1 cellular context compared by ENCODE assay signal in genomic region chr4:109131559-109131958, GRCh38.
TF ChIP-seq lines count a peak whose summit lies in the region.

No MANE protein-coding gene starts in this region.

TF ChIP-seq in K562, 482 proteins besides CTCF, POLR2A, EP300 and RAD21 (continued from another document and continues in another):
- TF ChIP-seq SAFB2 (IDR thresholded peaks at IDR 0.05; ENCODE audit: borderline replicate concordance, low read depth, low read length, severe bottlenecking) (no peak), CBFA2T3 (IDR thresholded peaks at IDR 0.05) (peak; percentile 83), KDM1A (IDR thresholded peaks at IDR 0.05) (peak; percentile 25 to 65; a peak in 2 of 4 replicates), CEBPB (tag; IDR thresholded peaks at IDR 0.05) (no peak), ZNF551 (CRISPR knock-in tag; IDR thresholded peaks at IDR 0.05) (no peak), ZNF146 (CRISPR knock-in tag; IDR thresholded peaks at IDR 0.05; ENCODE audit: unreplicated experiment) (no peak), TBL1XR1 (IDR thresholded peaks at IDR 0.05; ENCODE audit: low read length in 2 of 2) (no peak), NFE2 (IDR thresholded peaks at IDR 0.05; ENCODE audit: low read depth) (no peak), TAF9B (IDR thresholded peaks at IDR 0.05; ENCODE audit: partially characterized antibody) (no peak), ARID1B (IDR thresholded peaks at IDR 0.05) (peak; percentile 87), NR0B1 (IDR thresholded peaks at IDR 0.05; ENCODE audit: partially characterized antibody) (no peak), E2F3 (CRISPR knock-in tag; IDR thresholded peaks at IDR 0.05) (no peak), CREB1 (IDR thresholded peaks at IDR 0.05) (0 out of 2 replicates have a peak, but pooled peaks have one; percentile 21), CREB1 (CRISPR knock-in tag; IDR thresholded peaks at IDR 0.05) (no peak), DMBX1 (CRISPR knock-in tag; IDR thresholded peaks at IDR 0.05; ENCODE audit: borderline replicate concordance) (no peak), SMAD3 (CRISPR knock-in tag; conservative IDR thresholded peaks at IDR 0.05) (no peak), NRF1 (conservative IDR thresholded peaks at IDR 0.05 in 1 of 2, IDR thresholded peaks at IDR 0.05 in 1 of 2) (peak; percentile 65 to 73), ELF4 (CRISPR knock-in tag; IDR thresholded peaks at IDR 0.05) (no peak), RFX1 (IDR thresholded peaks at IDR 0.05) (no peak), AFF4 (CRISPR knock-in tag; IDR thresholded peaks at IDR 0.05) (no peak), NFIX (CRISPR knock-in tag; IDR thresholded peaks at IDR 0.05; ENCODE audit: low read depth) (no peak), ZNF717 (CRISPR knock-in tag; IDR thresholded peaks at IDR 0.05) (no peak), POLR2G (IDR thresholded peaks at IDR 0.05; ENCODE audit: low read depth, low read length) (no peak), MBD2 (IDR thresholded peaks at IDR 0.05; ENCODE audit: borderline replicate concordance, low read depth) (no peak), ZNF12 (CRISPR knock-in tag; IDR thresholded peaks at IDR 0.05) (no peak), EGR1 (conservative IDR thresholded peaks at IDR 0.05) (no peak), CCNT2 (IDR thresholded peaks at IDR 0.05; ENCODE audit: borderline replicate concordance, extremely low read depth, insufficient read length, low read depth, low read length) (peak; percentile 69), NONO (IDR thresholded peaks at IDR 0.05; ENCODE audit: low read depth in 2 of 2, low read length in 1 of 2) (no peak), CHAMP1 (IDR thresholded peaks at IDR 0.05) (peak; percentile 64; the same call in 1 of the 2 replicates), NR2C2 (CRISPR knock-in tag; IDR thresholded peaks at IDR 0.05) (no peak), NR2C2 (tag; IDR thresholded peaks at IDR 0.05) (no peak), KAT7 (CRISPR knock-in tag; IDR thresholded peaks at IDR 0.05; ENCODE audit: borderline replicate concordance) (no peak), TAL1 (IDR thresholded peaks at IDR 0.05) (peak; percentile 77), NR1H2 (CRISPR knock-in tag; IDR thresholded peaks at IDR 0.05) (no peak), E2F5 (CRISPR knock-in tag; IDR thresholded peaks at IDR 0.05) (no peak), SMARCB1 (IDR thresholded peaks at IDR 0.05; ENCODE audit: insufficient read length, low read depth) (peak; percentile 7), ZNF277 (CRISPR knock-in tag; IDR thresholded peaks at IDR 0.05; ENCODE audit: borderline replicate concordance) (no peak), ILK (tag; IDR thresholded peaks at IDR 0.05; ENCODE audit: borderline replicate concordance, low read depth) (no peak), MAZ (CRISPR knock-in tag; conservative IDR thresholded peaks at IDR 0.05 in 1 of 2, IDR thresholded peaks at IDR 0.05 in 1 of 2) (0 out of 4 replicates have a peak, but pooled peaks of 1 of the 2 experiments have one; percentile 7), ATF4 (CRISPR knock-in tag; IDR thresholded peaks at IDR 0.05) (no peak), ZNF263 (CRISPR knock-in tag; IDR thresholded peaks at IDR 0.05; ENCODE audit: borderline replicate concordance) (peak; percentile 19; the same call in 1 of the 2 replicates), ZNF592 (IDR thresholded peaks at IDR 0.05) (peak; percentile 56; the same call in 1 of the 2 replicates), ZBTB43 (CRISPR knock-in tag; IDR thresholded peaks at IDR 0.05) (no peak), FOXK1 (CRISPR knock-in tag; IDR thresholded peaks at IDR 0.05; ENCODE audit: borderline replicate concordance) (no peak), NUFIP1 (IDR thresholded peaks at IDR 0.05; ENCODE audit: partially characterized antibody) (no peak), TCF3 (CRISPR knock-in tag; IDR thresholded peaks at IDR 0.05) (0 out of 2 replicates have a peak, but pooled peaks have one; percentile 29), XRCC3 (IDR thresholded peaks at IDR 0.05) (no peak), KLF6 (CRISPR knock-in tag; IDR thresholded peaks at IDR 0.05; ENCODE audit: borderline replicate concordance) (no peak), CREM (IDR thresholded peaks at IDR 0.05; ENCODE audit: low read depth) (0 out of 2 replicates have a peak, but pooled peaks have one; percentile 19), CXXC5 (CRISPR knock-in tag; IDR thresholded peaks at IDR 0.05) (0 out of 2 replicates have a peak, but pooled peaks have one; percentile 10), FOXJ2 (tag; IDR thresholded peaks at IDR 0.05) (no peak), BRD9 (IDR thresholded peaks at IDR 0.05; ENCODE audit: low read depth, partially characterized antibody) (no peak), CBX2 (IDR thresholded peaks at IDR 0.05; ENCODE audit: insufficient read depth, low read length, poor library complexity, severe bottlenecking) (no peak), HDAC1 (IDR thresholded peaks at IDR 0.05) (peak in 1 of 2 experiments; percentile 44; a peak in 1 of 4 replicates), RCOR1 (IDR thresholded peaks at IDR 0.05; ENCODE audit: borderline replicate concordance in 1 of 2, low read depth in 2 of 2, low read length in 2 of 2) (peak in 1 of 2 experiments; percentile 51; a peak in 1 of 4 replicates), HDAC8 (tag; IDR thresholded peaks at IDR 0.05) (no peak)
